ENCODE assay signal across 8 cellular contexts in genomic region chr14:54175298-54175942, GRCh38.
DNase-seq lines count a peak whose midpoint lies in the region; ATAC-seq, FAIRE-seq and TF ChIP-seq lines count a peak whose summit lies in the region.

No MANE protein-coding gene starts in this region.

- DNase-seq in Right ventricle myocardium inferior (ENCODE audit: missing footprints): no peak
- DNase-seq in cardiac septum (ENCODE audit: low spot score): no peak
- DNase-seq in MV-4-11 (lab: John Stamatoyannopoulos, UW): peak; percentile 36
- DNase-seq in SK-N-MC (ENCODE audit: low read depth, low spot score): peak; percentile 45
- DNase-seq in bronchial epithelial cell (ENCODE audit: low read depth): peak; percentile 68
- DNase-seq in kidney: no peak
- peak; percentile 6 for DNase-seq in stimulated activated CD4-positive, alpha-beta T cell treated with anti-CD3 and anti-CD28 coated beads, Interleukin-2, amount 100 ng/mL, for 4 hours (ENCODE audit: low read depth)

- H3K27ac ChIP-seq in SK-N-MC: no peak overlapping the region
- H3K27ac ChIP-seq in kidney (ENCODE audit: low read depth in 2 of 2, low read length in 2 of 2): no peak overlapping the region

- ATAC-seq in Right ventricle myocardium inferior: peak; percentile 32
- ATAC-seq in HG03045 (IDR thresholded peaks at IDR 0.05; ENCODE audit: unreplicated experiment): no peak

- peak; percentile 60 for TF ChIP-seq CTCF in bronchial epithelial cell (IDR thresholded peaks at IDR 0.05; ENCODE audit: insufficient read depth, low read length, severe bottlenecking)
- peak; percentile 86 for TF ChIP-seq CTCF in kidney (IDR thresholded peaks at IDR 0.05; ENCODE audit: borderline replicate concordance, extremely low read depth, insufficient read depth)

- no peaks in the 10 kb centered on the region for H3K9me3 ChIP-seq in SK-N-MC (ENCODE audit: low read depth, low read length)
- no peaks in the 10 kb centered on the region for H3K9me3 ChIP-seq in kidney (ENCODE audit: control insufficient read depth in 1 of 2, low read length in 2 of 2)

- H3K4me1 ChIP-seq in kidney (ENCODE audit: control insufficient read depth in 1 of 2, insufficient read depth in 1 of 2, low read depth in 1 of 2, low read length in 2 of 2): no peaks in the 10 kb centered on the region

- FAIRE-seq in bronchial epithelial cell (lab: Jason Lieb, UNC) (no peak), kidney (lab: Jason Lieb, UNC) (peak; percentile 89)

- intact Hi-C loops in Right ventricle myocardium inferior (cut with DNase I): loop anchor here (2.0 to 10.0 kb wide), 4 partner anchors 169 to 741 kb away; partner anchors contain the start of gene BMP4
- intact Hi-C loops in cardiac septum (cut with DNase I): no loop called here
- intact Hi-C loops in kidney (cut with DNase I): no loop called here

- H3K36me3 ChIP-seq in SK-N-MC (ENCODE audit: insufficient read depth, low read length) (no peaks in the 10 kb centered on the region), bronchial epithelial cell (ENCODE audit: control insufficient read depth, insufficient read depth, low read length) (no peaks in the 10 kb centered on the region), kidney (ENCODE audit: control insufficient read depth in 1 of 2, insufficient read depth in 2 of 2, low read length in 2 of 2) (no peaks in the 10 kb centered on the region)

- H3K9ac ChIP-seq in SK-N-MC (ENCODE audit: insufficient read length) (no peak overlapping the region), kidney (ENCODE audit: low read length in 2 of 2) (no peak overlapping the region)

- no peaks in the 10 kb centered on the region for H3K27me3 ChIP-seq in bronchial epithelial cell (ENCODE audit: control insufficient read depth, insufficient read depth, low read length)

- H3K4me3 ChIP-seq in SK-N-MC (no peak overlapping the region), bronchial epithelial cell (ENCODE audit: low read depth, low read length) (no peak overlapping the region), kidney (ENCODE audit: low read length in 2 of 2) (no peak overlapping the region)

Comparison
In these comparisons a context has a peak if more than half of its experiments do, and no peak if none do; other contexts are left out.
1. DNase-seq: peak in MV-4-11 (single experiment), SK-N-MC (single experiment), bronchial epithelial cell (single experiment) and stimulated activated CD4-positive, alpha-beta T cell treated with anti-CD3 and anti-CD28 coated beads, Interleukin-2, amount 100 ng/mL, for 4 hours (single experiment); none in Right ventricle myocardium inferior (single experiment), cardiac septum (single experiment) and kidney (single experiment).